19 cellular contexts compared by ENCODE assay signal in genomic region chr15:25133804-25134203, GRCh38.
DNase-seq lines count a peak whose midpoint lies in the region; ATAC-seq, FAIRE-seq and TF ChIP-seq lines count a peak whose summit lies in the region.
"Had no signal": no experiment of that assay in that cellular context is flagged by ENCODE, and none has a peak within 500 bp of the region (broad histone marks: within the 10 kb centered on the region; RNA-seq: fewer than 3 reads in every experiment).

No MANE protein-coding gene starts in this region.

- H2BK20ac ChIP-seq in IMR-90 (ENCODE audit: low read depth, low read length) (no peak overlapping the region), H1 (ENCODE audit: low read length) (no peak overlapping the region)

- H4K8ac ChIP-seq in IMR-90 (ENCODE audit: low read depth in 2 of 2, low read length in 2 of 2) (no peak overlapping the region), H1 (ENCODE audit: extremely low read depth, insufficient read depth, low read length) (no peak overlapping the region)

- H3K9me1 ChIP-seq in IMR-90 (ENCODE audit: insufficient read depth, low read length) = no peaks in the 10 kb centered on the region

- peak; percentile 57 for FAIRE-seq in H1 (lab: Jason Lieb, UNC)
- FAIRE-seq: A204.1, G401.6, GM12891 had no signal

- H3K4me1 ChIP-seq in IMR-90 (ENCODE audit: control insufficient read depth, insufficient read depth, low read length) (0 out of 2 replicates have a peak, but pooled peaks cover 2% of the 10 kb centered on the region), H1 (replicated peaks in 1 of 4; ENCODE audit: control insufficient read depth in 3 of 4, insufficient read depth in 4 of 4, low read length in 3 of 4) (no peaks in the 10 kb centered on the region), hepatocyte (ENCODE audit: insufficient read depth) (no peaks in the 10 kb centered on the region)
- H3K4me1 ChIP-seq: BE2C had no signal

- H4K20me1 ChIP-seq in IMR-90 (ENCODE audit: insufficient read depth, low read length) (no peaks in the 10 kb centered on the region; the same call in 1 of the 2 replicates), H1 (replicated peaks in 1 of 2; ENCODE audit: control insufficient read depth in 1 of 2, insufficient read depth in 2 of 2, low read length in 2 of 2) (no peaks in the 10 kb centered on the region), hepatocyte (ENCODE audit: insufficient read depth, poor library complexity, severe bottlenecking) (no peaks in the 10 kb centered on the region)

- H3K56ac ChIP-seq in IMR-90 (ENCODE audit: extremely low read depth, insufficient read depth, low read length) = no peak overlapping the region
- no peak overlapping the region for H3K56ac ChIP-seq in H1 (replicated peaks; ENCODE audit: insufficient read length, low read depth, low read length)

- no peaks in the 10 kb centered on the region for H3K27me3 Mint-ChIP-seq in nephron progenitor cell (ENCODE audit: low read depth, poor library complexity)
- H3K27me3 Mint-ChIP-seq: CD4-positive, alpha-beta memory T cell had no signal

- no peak overlapping the region for H3K9ac ChIP-seq in IMR-90 (ENCODE audit: low read depth, low read length)
- H3K9ac ChIP-seq in H1 (replicated peaks in 1 of 4; ENCODE audit: extremely low read depth in 1 of 4, low read depth in 3 of 4, low read length in 3 of 4) = no peak overlapping the region

- no peak overlapping the region for H2BK15ac ChIP-seq in IMR-90 (ENCODE audit: low read depth, low read length)
- H2BK15ac ChIP-seq in H1 (ENCODE audit: low read length) = no peak overlapping the region

- intact Hi-C loops in IMR-90 (cut with micrococcal nuclease) = loop anchor here (10.0 kb wide), 1 partner anchor 1731 kb away; the partner anchor contains the start of gene GABRA5
- intact Hi-C loops in sciatic nerve (cut with DNase I) = no loop called here

- H3K4me1 Mint-ChIP-seq in nephron progenitor cell = no peaks in the 10 kb centered on the region
- H3K4me1 Mint-ChIP-seq: CD4-positive, alpha-beta memory T cell had no signal

- H2AK5ac ChIP-seq in IMR-90 (ENCODE audit: low read depth, low read length) (no peak overlapping the region), H1 (ENCODE audit: low read depth, low read length) (no peak overlapping the region)

- no peak for TF ChIP-seq EP300 in H1 (IDR thresholded peaks at IDR 0.05; ENCODE audit: borderline replicate concordance in 1 of 2, low read depth in 2 of 2, low read length in 2 of 2)

- no TSS peak for BruUV-seq in IMR-90 (replicated peaks; lab: Mats Ljungman, UMichigan)

- no peak for TF ChIP-seq POLR2A in IMR-90 (IDR thresholded peaks at IDR 0.05; ENCODE audit: low read depth, low read length)
- peak in 1 of 2 experiments; percentile 55; a peak in 1 of 3 replicates for TF ChIP-seq POLR2A in H1 (IDR thresholded peaks at IDR 0.05; ENCODE audit: control extremely low read depth in 1 of 2, low read depth in 2 of 2, low read length in 2 of 2)

- H3K23ac ChIP-seq in IMR-90 (ENCODE audit: low read depth, low read length) (no peak overlapping the region), H1 (ENCODE audit: insufficient read length) (no peak overlapping the region)

- CTCF ChIA-PET in IMR-90 (lab: Yijun Ruan, JAX) = interaction anchor here (0.9 kb wide), 1 partner anchor 9 kb away, joined by 3 read pairs; no protein-coding TSS in a partner anchor
- CTCF ChIA-PET in H1 (lab: Charles Lee; ENCODE audit: partially characterized antibody) = interaction anchor here (0.7 to 1.6 kb wide), 9 partner anchors 8 to 375 kb away, joined by 3 to 4 read pairs (median 4); no protein-coding TSS in a partner anchor

- no peak overlapping the region for H2BK5ac ChIP-seq in IMR-90 (ENCODE audit: low read depth, low read length, poor library complexity, severe bottlenecking)
- H2BK5ac ChIP-seq in H1 (ENCODE audit: low read depth, low read length) = no peak overlapping the region

- H3K79me2 ChIP-seq in H1 (ENCODE audit: control insufficient read depth in 1 of 2, insufficient read depth in 2 of 2, low read length in 2 of 2) (no peaks in the 10 kb centered on the region), hepatocyte (no peaks in the 10 kb centered on the region)

- no peak overlapping the region for H2AFZ ChIP-seq in IMR-90 (replicated peaks; ENCODE audit: low read length, poor library complexity)
- H2AFZ ChIP-seq in H1 (ENCODE audit: low read length) = no peak overlapping the region
- no peak overlapping the region for H2AFZ ChIP-seq in hepatocyte

- H3K27ac ChIP-seq in IMR-90 (ENCODE audit: insufficient read depth, low read length) (no peak overlapping the region), H1 (ENCODE audit: low read depth, low read length) (no peak overlapping the region), hepatocyte (no peak overlapping the region), coronary artery (no peak overlapping the region)
- H3K27ac ChIP-seq: C4-2B, HL-60 had no signal

- H2BK120ac ChIP-seq in IMR-90 (ENCODE audit: low read depth, low read length) (no peak overlapping the region), H1 (replicated peaks; ENCODE audit: low read depth, low read length) (no peak overlapping the region)

- no peaks in the 10 kb centered on the region for H3K23me2 ChIP-seq in H1 (ENCODE audit: low read depth, low read length)

- H3K4me3 Mint-ChIP-seq in nephron progenitor cell = no peak overlapping the region
- H3K4me3 Mint-ChIP-seq: CD4-positive, alpha-beta memory T cell; HFFc6 had no signal

- H3K14ac ChIP-seq in IMR-90 (replicated peaks; ENCODE audit: low read depth, low read length) (no peak overlapping the region), H1 (ENCODE audit: insufficient read length) (no peak overlapping the region)

- DNase-seq in IMR-90 (peak; percentile 1), H1 (ENCODE audit: low read depth in 1 of 2, low spot score in 2 of 2) (no peak), hepatocyte (ENCODE audit: low spot score) (no peak), nephron progenitor cell (no peak), HuH-7 (ENCODE audit: low spot score) (no peak), coronary artery (ENCODE audit: low spot score) (no peak), sciatic nerve (ENCODE audit: low spot score) (no peak)
- DNase-seq: BE2C; CD4-positive, alpha-beta memory T cell; DMS79 treated with DMSO at 0.1 percent for 48 hours; EL; HCEC 1CT; HFFc6 had no signal

- H3K18ac ChIP-seq in IMR-90 (ENCODE audit: low read depth, low read length) (no peak overlapping the region), H1 (ENCODE audit: extremely low read depth, low read length) (no peak overlapping the region)

- H3K27me3 ChIP-seq in IMR-90 (ENCODE audit: control insufficient read depth, insufficient read depth, low read length) (no peaks in the 10 kb centered on the region), H1 (replicated peaks in 1 of 4; ENCODE audit: control insufficient read depth in 3 of 4, extremely low read depth in 1 of 4, insufficient read depth in 3 of 4, low read length in 3 of 4) (no peaks in the 10 kb centered on the region), hepatocyte (no peaks in the 10 kb centered on the region)
- H3K27me3 ChIP-seq: BE2C had no signal

- POLR2A ChIA-PET in IMR-90 (lab: Charles Lee; ENCODE audit: unreplicated experiment) = no interaction called here
- POLR2A ChIA-PET in H1 (lab: Charles Lee; ENCODE audit: partially characterized antibody) = no interaction called here

- H3K27ac Mint-ChIP-seq in nephron progenitor cell = peak overlapping the region; percentile 88
- H3K27ac Mint-ChIP-seq: HFFc6 had no signal

- no peak overlapping the region for H3K4me3 ChIP-seq in IMR-90 (ENCODE audit: insufficient read depth, low read depth, low read length)
- no peak overlapping the region for H3K4me3 ChIP-seq in H1 (ENCODE audit: extremely low read depth in 1 of 4, insufficient read depth in 2 of 4, low read depth in 3 of 4, low read length in 4 of 4)
- no peak overlapping the region for H3K4me3 ChIP-seq in hepatocyte
- H3K4me3 ChIP-seq in coronary artery = no peak overlapping the region

- dilution Hi-C loops in IMR-90 (cut with HindIII; ENCODE audit: low sequenced_read_pairs, unreplicated experiment) = no loop called here

- no peak overlapping the region for H2BK12ac ChIP-seq in H1 (ENCODE audit: low read depth, low read length)

- H3K9me3 Mint-ChIP-seq in nephron progenitor cell = peaks cover 42% of the 10 kb centered on the region

- no peak for ATAC-seq in IMR-90 (ENCODE audit: low read depth)
- ATAC-seq in HG03342 (IDR thresholded peaks at IDR 0.05; ENCODE audit: unreplicated experiment) = no peak
- no peak for ATAC-seq in sciatic nerve

- TF ChIP-seq RAD21 in IMR-90 (IDR thresholded peaks at IDR 0.05; ENCODE audit: low read length) (no peak), H1 (IDR thresholded peaks at IDR 0.05 in 1 of 2, conservative IDR thresholded peaks at IDR 0.05 in 1 of 2; ENCODE audit: low read depth in 2 of 2, low read length in 2 of 2) (no peak)

- H3K79me1 ChIP-seq in IMR-90 (ENCODE audit: low read depth in 1 of 2, low read length in 2 of 2) (no peaks in the 10 kb centered on the region), H1 (ENCODE audit: low read depth, low read length) (no peaks in the 10 kb centered on the region)

- no peak for TF ChIP-seq CTCF in IMR-90 (conservative IDR thresholded peaks at IDR 0.05; ENCODE audit: low read depth, low read length)
- TF ChIP-seq CTCF in H1 (IDR thresholded peaks at IDR 0.05; ENCODE audit: control extremely low read depth in 1 of 3, insufficient read depth in 1 of 3, low read depth in 1 of 3, low read length in 3 of 3) = no peak
- TF ChIP-seq CTCF in hepatocyte (IDR thresholded peaks at IDR 0.05; ENCODE audit: poor library complexity) = no peak
- no peak for TF ChIP-seq CTCF in nephron progenitor cell (IDR thresholded peaks at IDR 0.05)
- TF ChIP-seq CTCF in coronary artery (IDR thresholded peaks at IDR 0.05) = no peak

- H3K9me2 ChIP-seq in hepatocyte (replicated peaks; ENCODE audit: insufficient read depth) = no peaks in the 10 kb centered on the region

- in situ Hi-C loops in IMR-90 (cut with MboI; ENCODE audit: low sequenced_read_pairs) = no loop called here

- no peak overlapping the region for H3K4me2 ChIP-seq in IMR-90 (ENCODE audit: low read depth, low read length)
- H3K4me2 ChIP-seq in H1 (ENCODE audit: insufficient read depth in 1 of 2, low read depth in 2 of 2, low read length in 2 of 2) = no peak overlapping the region
- peak overlapping the region; percentile 52 for H3K4me2 ChIP-seq in hepatocyte

- H3K9me3 ChIP-seq in IMR-90 (ENCODE audit: control insufficient read depth, insufficient read depth, low read length) (no peaks in the 10 kb centered on the region), H1 (ENCODE audit: insufficient read depth in 2 of 2, low read depth in 1 of 2, low read length in 1 of 2) (peaks cover 0 to 18% of the 10 kb centered on the region in 2 experiments; a peak in 1 of 4 replicates), hepatocyte (ENCODE audit: low read depth) (no peaks in the 10 kb centered on the region)
- H3K9me3 ChIP-seq: BE2C had no signal

- no peak overlapping the region for H4K5ac ChIP-seq in IMR-90 (ENCODE audit: low read depth, low read length)
- H4K5ac ChIP-seq in H1 (ENCODE audit: insufficient read length, low read depth, low read length) = no peak overlapping the region

- H3K36me3 Mint-ChIP-seq in nephron progenitor cell (ENCODE audit: low read depth) = peaks cover 10% of the 10 kb centered on the region

- no peak overlapping the region for H4K91ac ChIP-seq in IMR-90 (ENCODE audit: insufficient read depth, low read depth, low read length)
- no peak overlapping the region for H4K91ac ChIP-seq in H1 (replicated peaks; ENCODE audit: insufficient read length, low read length)

- no CpG with 5 or more reads among the region's 2 CpGs for WGBS in IMR-90 (ENCODE audit: extremely low coverage in 2 of 2, insufficient read length in 1 of 2), 2 experiments
- 88% methylated on average over 2 of the region's 2 CpGs; no CpG with 5 or more reads in 1 of the 2 experiments for WGBS in H1 (ENCODE audit: extremely low coverage in 1 of 2, insufficient coverage in 1 of 2, insufficient read length in 1 of 2, insufficient replicate concordance in 2 of 2, low coverage in 1 of 2, low lambda C conversion rate in 2 of 2, missing lambda C conversion rate in 1 of 2), 2 experiments
- 50% methylated on average over 2 of the region's 2 CpGs for WGBS in hepatocyte (ENCODE audit: low lambda C conversion rate, missing lambda C conversion rate)

- H3K36me3 ChIP-seq in IMR-90 (ENCODE audit: control insufficient read depth, insufficient read depth, low read length) (peaks cover 1% of the 10 kb centered on the region; the same call in 1 of the 2 replicates), H1 (ENCODE audit: control insufficient read depth in 2 of 4, insufficient read depth in 4 of 4, low read length in 3 of 4) (peaks cover 0 to 16% (median 0%) of the 10 kb centered on the region in 4 experiments; a peak in 2 of 8 replicates), hepatocyte (replicated peaks; ENCODE audit: insufficient read depth, low read depth) (no peaks in the 10 kb centered on the region)
- H3K36me3 ChIP-seq: BE2C had no signal

- no peak overlapping the region for H2AK9ac ChIP-seq in IMR-90 (replicated peaks; ENCODE audit: low read depth, low read length, poor library complexity)

- no peak overlapping the region for H3K4ac ChIP-seq in IMR-90 (ENCODE audit: low read depth, low read length)
- H3K4ac ChIP-seq in H1 (replicated peaks; ENCODE audit: insufficient read length, low read depth, low read length) = no peak overlapping the region
